In genomic region chr2:117859532-117859911, GRCh38 we compare ENCODE assay signal across 29 cellular contexts.
"Had no signal": no experiment of that assay in that cellular context is flagged by ENCODE, and none has a peak within 500 bp of the region (broad histone marks: within the 10 kb centered on the region; RNA-seq: fewer than 3 reads in every experiment).

No MANE protein-coding gene starts in this region.

- H3K4me1 Mint-ChIP-seq: activated B cell treated with CpG ODN at 0.5 μM for 24 hours; activated CD4-positive, alpha-beta T cell treated with anti-CD3 and anti-CD28 coated beads for 36 hours; activated naive CD4-positive, alpha-beta T cell treated with anti-CD3 and anti-CD28 coated beads, Interleukin-2, amount 50 U/mL, for 24 hours; activated naive CD8-positive, alpha-beta T cell treated with anti-CD3 and anti-CD28 coated beads, Interleukin-2, amount 50 U/mL, for 24 hours; central memory CD8-positive, alpha-beta T cell; naive thymus-derived CD4-positive, alpha-beta T cell; stimulated activated memory B cell treated with anti-CD40 and anti-IgM and Interleukin-4, amounts not matched to agents 10 μg/mL and 1 μg/mL and 100 μg/mL, for 72 hours; stimulated activated naive CD8-positive, alpha-beta T cell treated with anti-CD3 and anti-CD28 coated beads, Interleukin-15, amount 100 ng/mL, for 72 hours had no signal

- H3K4me3 ChIP-seq: pancreas, psoas muscle, right atrium auricular region, smooth muscle cell, tibial artery had no signal

- H3K9me3 Mint-ChIP-seq: activated B cell treated with CpG ODN at 0.5 μM for 24 hours; activated naive CD4-positive, alpha-beta T cell treated with anti-CD3 and anti-CD28 coated beads, Interleukin-2, amount 50 U/mL, for 24 hours; activated naive CD8-positive, alpha-beta T cell treated with anti-CD3 and anti-CD28 coated beads, Interleukin-2, amount 50 U/mL, for 24 hours; central memory CD8-positive, alpha-beta T cell; stimulated activated memory B cell treated with anti-CD40 and anti-IgM and Interleukin-4, amounts not matched to agents 10 μg/mL and 1 μg/mL and 100 μg/mL, for 72 hours had no signal

- H3K27ac ChIP-seq: pancreas, psoas muscle, right atrium auricular region, tibial artery had no signal

- H3K4me1 ChIP-seq: pancreas, psoas muscle, right atrium auricular region, tibial artery had no signal

- H3K36me3 Mint-ChIP-seq: activated naive CD4-positive, alpha-beta T cell treated with anti-CD3 and anti-CD28 coated beads, Interleukin-2, amount 50 U/mL, for 24 hours; stimulated activated memory B cell treated with anti-CD40 and anti-IgM and Interleukin-4, amounts not matched to agents 10 μg/mL and 1 μg/mL and 100 μg/mL, for 72 hours had no signal

- H3K9me3 ChIP-seq: pancreas, psoas muscle had no signal

- H3K27ac Mint-ChIP-seq: activated B cell treated with CpG ODN at 0.5 μM for 24 hours; activated CD4-positive, alpha-beta T cell treated with anti-CD3 and anti-CD28 coated beads for 36 hours; activated naive CD4-positive, alpha-beta T cell treated with anti-CD3 and anti-CD28 coated beads, Interleukin-2, amount 50 U/mL, for 24 hours; activated naive CD8-positive, alpha-beta T cell treated with anti-CD3 and anti-CD28 coated beads, Interleukin-2, amount 50 U/mL, for 24 hours; activated T-helper 1 cell treated with anti-CD3 and anti-CD28 coated beads, Interleukin-12 subunit alpha, Interleukin-12 subunit beta, Interleukin-2, Interleukin-4 antibody, amounts not matched to agents 30 ng/mL and 10 ng/mL and 1 ng/mL, durations not matched to agents 14 hours and 24 hours and 36 hours; naive thymus-derived CD4-positive, alpha-beta T cell; stimulated activated memory B cell treated with anti-CD40 and anti-IgM and Interleukin-4, amounts not matched to agents 10 μg/mL and 1 μg/mL and 100 μg/mL, for 72 hours; stimulated activated naive CD8-positive, alpha-beta T cell treated with anti-CD3 and anti-CD28 coated beads, Interleukin-15, amount 100 ng/mL, for 72 hours had no signal

- H3K4me2 ChIP-seq: smooth muscle cell had no signal

- H3K36me3 ChIP-seq: pancreas, right atrium auricular region, tibial artery had no signal

- H3K4me3 Mint-ChIP-seq: activated B cell treated with CpG ODN at 0.5 μM for 24 hours; activated CD4-positive, alpha-beta T cell treated with anti-CD3 and anti-CD28 coated beads for 36 hours; activated naive CD4-positive, alpha-beta T cell treated with anti-CD3 and anti-CD28 coated beads, Interleukin-2, amount 50 U/mL, for 24 hours; activated naive CD8-positive, alpha-beta T cell treated with anti-CD3 and anti-CD28 coated beads, Interleukin-2, amount 50 U/mL, for 24 hours; activated T-helper 1 cell treated with anti-CD3 and anti-CD28 coated beads, Interleukin-12 subunit alpha, Interleukin-12 subunit beta, Interleukin-2, Interleukin-4 antibody, amounts not matched to agents 30 ng/mL and 10 ng/mL and 1 ng/mL, durations not matched to agents 14 hours and 24 hours and 36 hours; central memory CD8-positive, alpha-beta T cell; stimulated activated memory B cell treated with anti-CD40 and anti-IgM and Interleukin-4, amounts not matched to agents 10 μg/mL and 1 μg/mL and 100 μg/mL, for 72 hours; stimulated activated naive CD8-positive, alpha-beta T cell treated with anti-CD3 and anti-CD28 coated beads, Interleukin-15, amount 100 ng/mL, for 72 hours had no signal

- ATAC-seq: activated CD4-positive, alpha-beta T cell treated with anti-CD3 and anti-CD28 coated beads for 36 hours; activated naive CD8-positive, alpha-beta T cell treated with anti-CD3 and anti-CD28 coated beads, Interleukin-2, amount 50 U/mL, for 24 hours; left colon; naive thymus-derived CD4-positive, alpha-beta T cell; psoas muscle; stimulated activated memory B cell treated with anti-CD40 and anti-IgM and Interleukin-4, amounts not matched to agents 10 μg/mL and 1 μg/mL and 100 μg/mL, for 72 hours; stimulated activated naive CD8-positive, alpha-beta T cell treated with anti-CD3 and anti-CD28 coated beads, Interleukin-15, amount 100 ng/mL, for 72 hours had no signal

- DNase-seq: activated B cell treated with CpG ODN at 0.5 μM for 24 hours; activated CD4-positive, alpha-beta T cell treated with anti-CD3 and anti-CD28 coated beads for 36 hours; activated CD4-positive, alpha-beta T cell treated with anti-CD3 and anti-CD28 coated beads, Interleukin-2, amount 50 U/mL, for 4 hours; activated CD8-positive, alpha-beta memory T cell treated with anti-CD3 and anti-CD28 coated beads, Interleukin-2, amount 50 U/mL, for 4 hours; activated effector memory CD4-positive, alpha-beta T cell treated with anti-CD3 and anti-CD28 coated beads, Interleukin-2, amount 50 U/mL, for 16 hours; activated naive CD8-positive, alpha-beta T cell treated with anti-CD3 and anti-CD28 coated beads, Interleukin-2, amount 50 U/mL, for 24 hours; activated T-cell treated with anti-CD3 and anti-CD28 coated beads, Interleukin-2, amount 50 U/mL, for 1 hour; dermis blood vessel endothelial cell; effector CD4-positive, alpha-beta T cell; islet precursor cell; left colon; midbrain; naive thymus-derived CD4-positive, alpha-beta T cell; nucleus accumbens; psoas muscle; stimulated activated CD4-positive, alpha-beta T cell treated with anti-CD3 and anti-CD28 coated beads, Interleukin-1b, Interleukin-23, amount 100 ng/mL, for 48 hours; stimulated activated CD4-positive, alpha-beta T cell treated with anti-CD3 and anti-CD28 coated beads, Interleukin-4, amount 100 ng/mL, for 4 hours; stimulated activated CD8-positive, alpha-beta memory T cell treated with anti-CD3 and anti-CD28 coated beads, Interleukin-4, amount 100 ng/mL, for 48 hours; stimulated activated naive CD8-positive, alpha-beta T cell treated with anti-CD3 and anti-CD28 coated beads, Interleukin-15, amount 100 ng/mL, for 72 hours; substantia nigra; T-helper 2 cell; tibial artery had no signal
